ENCODE assay signal across 1 cellular context in the genomic region with DNA sequence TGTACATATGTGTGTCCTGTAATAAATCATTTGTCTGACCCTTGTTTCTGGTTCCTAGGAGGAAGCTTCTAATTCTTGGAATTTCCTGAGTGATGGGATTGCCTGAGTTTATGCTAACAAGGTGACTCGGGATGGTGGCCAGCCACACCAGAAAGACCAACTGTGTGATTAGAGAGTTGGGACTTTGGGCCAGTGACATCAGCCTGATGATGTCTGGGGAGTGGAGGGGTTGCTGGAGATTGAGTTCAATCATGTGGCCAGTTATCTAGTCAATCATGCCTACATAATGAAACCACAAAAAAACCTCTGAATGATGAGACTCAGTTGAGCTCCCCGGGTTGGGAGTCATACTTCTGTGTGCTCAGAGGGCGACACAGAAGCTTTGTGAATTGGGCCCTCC.
TF ChIP-seq lines count a peak whose summit lies in the region.

No MANE protein-coding gene starts in this region.

TF ChIP-seq in K562, 482 proteins besides CTCF, POLR2A, EP300 and RAD21:
- TF ChIP-seq JUN (IDR thresholded peaks at IDR 0.05; ENCODE audit: borderline replicate concordance, low read depth, low read length) (peak; percentile 10; the same call in 1 of the 2 replicates), JUN (CRISPR knock-in tag; IDR thresholded peaks at IDR 0.05; ENCODE audit: borderline replicate concordance) (no peak), CTBP1 (IDR thresholded peaks at IDR 0.05; ENCODE audit: borderline replicate concordance) (peak; percentile 47; the same call in 1 of the 2 replicates), ZNF311 (CRISPR knock-in tag; IDR thresholded peaks at IDR 0.05) (no peak), EWSR1 (IDR thresholded peaks at IDR 0.05; ENCODE audit: borderline replicate concordance, low read depth, partially characterized antibody) (no peak), ATF7 (IDR thresholded peaks at IDR 0.05) (peak; percentile 54; the same call in 1 of the 2 replicates), JUND (IDR thresholded peaks at IDR 0.05; ENCODE audit: borderline replicate concordance, low read depth, low read length) (peak; percentile 33; the same call in 1 of the 2 replicates), JUND (tag; IDR thresholded peaks at IDR 0.05; ENCODE audit: borderline replicate concordance, low read depth, low read length) (peak; percentile 23; the same call in 1 of the 3 replicates), ZNF766 (CRISPR knock-in tag; conservative IDR thresholded peaks at IDR 0.05) (peak; percentile 94), HMG20B (CRISPR knock-in tag; IDR thresholded peaks at IDR 0.05) (no peak), ZNF785 (CRISPR knock-in tag; IDR thresholded peaks at IDR 0.05) (no peak), RCOR1 (IDR thresholded peaks at IDR 0.05; ENCODE audit: borderline replicate concordance in 1 of 2, low read depth in 2 of 2, low read length in 2 of 2) (peak in 1 of 2 experiments; percentile 41; a peak in 1 of 4 replicates), CREM (IDR thresholded peaks at IDR 0.05; ENCODE audit: low read depth) (0 out of 2 replicates have a peak, but pooled peaks have one; percentile 16), MEIS2 (IDR thresholded peaks at IDR 0.05; ENCODE audit: partially characterized antibody) (peak; percentile 79), ILF3 (IDR thresholded peaks at IDR 0.05; ENCODE audit: borderline replicate concordance) (no peak), MED1 (CRISPR knock-in tag; IDR thresholded peaks at IDR 0.05; ENCODE audit: borderline replicate concordance) (no peak), NFIX (CRISPR knock-in tag; IDR thresholded peaks at IDR 0.05; ENCODE audit: low read depth) (no peak), RAD51 (IDR thresholded peaks at IDR 0.05; ENCODE audit: borderline replicate concordance, low read depth) (peak; percentile 70), ATF1 (CRISPR knock-in tag; IDR thresholded peaks at IDR 0.05) (no peak), ATF1 (tag; IDR thresholded peaks at IDR 0.05) (0 out of 2 replicates have a peak, but pooled peaks have one; percentile 9), CREBBP (IDR thresholded peaks at IDR 0.05; ENCODE audit: low read depth, low read length) (no peak)
- TF ChIP-seq, protein P1, sequence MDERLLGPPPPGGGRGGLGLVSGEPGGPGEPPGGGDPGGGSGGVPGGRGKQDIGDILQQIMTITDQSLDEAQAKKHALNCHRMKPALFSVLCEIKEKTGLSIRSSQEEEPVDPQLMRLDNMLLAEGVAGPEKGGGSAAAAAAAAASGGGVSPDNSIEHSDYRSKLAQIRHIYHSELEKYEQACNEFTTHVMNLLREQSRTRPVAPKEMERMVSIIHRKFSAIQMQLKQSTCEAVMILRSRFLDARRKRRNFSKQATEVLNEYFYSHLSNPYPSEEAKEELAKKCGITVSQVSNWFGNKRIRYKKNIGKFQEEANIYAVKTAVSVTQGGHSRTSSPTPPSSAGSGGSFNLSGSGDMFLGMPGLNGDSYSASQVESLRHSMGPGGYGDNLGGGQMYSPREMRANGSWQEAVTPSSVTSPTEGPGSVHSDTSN (CRISPR knock-in tag; IDR thresholded peaks at IDR 0.05; ENCODE audit: low read depth) = no peak
- TF ChIP-seq, protein P1 (tag; conservative IDR thresholded peaks at IDR 0.05; ENCODE audit: low read depth) = peak; percentile 29; the same call in 1 of the 2 replicates
- TF ChIP-seq, protein P2, sequence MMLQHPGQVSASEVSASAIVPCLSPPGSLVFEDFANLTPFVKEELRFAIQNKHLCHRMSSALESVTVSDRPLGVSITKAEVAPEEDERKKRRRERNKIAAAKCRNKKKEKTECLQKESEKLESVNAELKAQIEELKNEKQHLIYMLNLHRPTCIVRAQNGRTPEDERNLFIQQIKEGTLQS (IDR thresholded peaks at IDR 0.05) = peak; percentile 63; the same call in 1 of the 2 replicates
- TF ChIP-seq, protein P2 (CRISPR knock-in tag; conservative IDR thresholded peaks at IDR 0.05) = no peak
- TF ChIP-seq, protein P3, sequence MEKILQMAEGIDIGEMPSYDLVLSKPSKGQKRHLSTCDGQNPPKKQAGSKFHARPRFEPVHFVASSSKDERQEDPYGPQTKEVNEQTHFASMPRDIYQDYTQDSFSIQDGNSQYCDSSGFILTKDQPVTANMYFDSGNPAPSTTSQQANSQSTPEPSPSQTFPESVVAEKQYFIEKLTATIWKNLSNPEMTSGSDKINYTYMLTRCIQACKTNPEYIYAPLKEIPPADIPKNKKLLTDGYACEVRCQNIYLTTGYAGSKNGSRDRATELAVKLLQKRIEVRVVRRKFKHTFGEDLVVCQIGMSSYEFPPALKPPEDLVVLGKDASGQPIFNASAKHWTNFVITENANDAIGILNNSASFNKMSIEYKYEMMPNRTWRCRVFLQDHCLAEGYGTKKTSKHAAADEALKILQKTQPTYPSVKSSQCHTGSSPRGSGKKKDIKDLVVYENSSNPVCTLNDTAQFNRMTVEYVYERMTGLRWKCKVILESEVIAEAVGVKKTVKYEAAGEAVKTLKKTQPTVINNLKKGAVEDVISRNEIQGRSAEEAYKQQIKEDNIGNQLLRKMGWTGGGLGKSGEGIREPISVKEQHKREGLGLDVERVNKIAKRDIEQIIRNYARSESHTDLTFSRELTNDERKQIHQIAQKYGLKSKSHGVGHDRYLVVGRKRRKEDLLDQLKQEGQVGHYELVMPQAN (IDR thresholded peaks at IDR 0.05; ENCODE audit: borderline replicate concordance) = no peak
- TF ChIP-seq, protein P4, sequence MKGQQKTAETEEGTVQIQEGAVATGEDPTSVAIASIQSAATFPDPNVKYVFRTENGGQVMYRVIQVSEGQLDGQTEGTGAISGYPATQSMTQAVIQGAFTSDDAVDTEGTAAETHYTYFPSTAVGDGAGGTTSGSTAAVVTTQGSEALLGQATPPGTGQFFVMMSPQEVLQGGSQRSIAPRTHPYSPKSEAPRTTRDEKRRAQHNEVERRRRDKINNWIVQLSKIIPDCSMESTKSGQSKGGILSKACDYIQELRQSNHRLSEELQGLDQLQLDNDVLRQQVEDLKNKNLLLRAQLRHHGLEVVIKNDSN (CRISPR knock-in tag; IDR thresholded peaks at IDR 0.05) = peak; percentile 31; the same call in 1 of the 2 replicates
- TF ChIP-seq, protein P5, sequence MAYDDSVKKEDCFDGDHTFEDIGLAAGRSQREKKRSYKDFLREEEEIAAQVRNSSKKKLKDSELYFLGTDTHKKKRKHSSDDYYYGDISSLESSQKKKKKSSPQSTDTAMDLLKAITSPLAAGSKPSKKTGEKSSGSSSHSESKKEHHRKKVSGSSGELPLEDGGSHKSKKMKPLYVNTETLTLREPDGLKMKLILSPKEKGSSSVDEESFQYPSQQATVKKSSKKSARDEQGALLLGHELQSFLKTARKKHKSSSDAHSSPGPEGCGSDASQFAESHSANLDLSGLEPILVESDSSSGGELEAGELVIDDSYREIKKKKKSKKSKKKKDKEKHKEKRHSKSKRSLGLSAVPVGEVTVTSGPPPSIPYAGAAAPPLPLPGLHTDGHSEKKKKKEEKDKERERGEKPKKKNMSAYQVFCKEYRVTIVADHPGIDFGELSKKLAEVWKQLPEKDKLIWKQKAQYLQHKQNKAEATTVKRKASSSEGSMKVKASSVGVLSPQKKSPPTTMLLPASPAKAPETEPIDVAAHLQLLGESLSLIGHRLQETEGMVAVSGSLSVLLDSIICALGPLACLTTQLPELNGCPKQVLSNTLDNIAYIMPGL (CRISPR knock-in tag; IDR thresholded peaks at IDR 0.05) = no peak
- TF ChIP-seq, protein P6, sequence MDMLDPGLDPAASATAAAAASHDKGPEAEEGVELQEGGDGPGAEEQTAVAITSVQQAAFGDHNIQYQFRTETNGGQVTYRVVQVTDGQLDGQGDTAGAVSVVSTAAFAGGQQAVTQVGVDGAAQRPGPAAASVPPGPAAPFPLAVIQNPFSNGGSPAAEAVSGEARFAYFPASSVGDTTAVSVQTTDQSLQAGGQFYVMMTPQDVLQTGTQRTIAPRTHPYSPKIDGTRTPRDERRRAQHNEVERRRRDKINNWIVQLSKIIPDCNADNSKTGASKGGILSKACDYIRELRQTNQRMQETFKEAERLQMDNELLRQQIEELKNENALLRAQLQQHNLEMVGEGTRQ (CRISPR knock-in tag; IDR thresholded peaks at IDR 0.05) = peak; percentile 54
- TF ChIP-seq, protein P7, sequence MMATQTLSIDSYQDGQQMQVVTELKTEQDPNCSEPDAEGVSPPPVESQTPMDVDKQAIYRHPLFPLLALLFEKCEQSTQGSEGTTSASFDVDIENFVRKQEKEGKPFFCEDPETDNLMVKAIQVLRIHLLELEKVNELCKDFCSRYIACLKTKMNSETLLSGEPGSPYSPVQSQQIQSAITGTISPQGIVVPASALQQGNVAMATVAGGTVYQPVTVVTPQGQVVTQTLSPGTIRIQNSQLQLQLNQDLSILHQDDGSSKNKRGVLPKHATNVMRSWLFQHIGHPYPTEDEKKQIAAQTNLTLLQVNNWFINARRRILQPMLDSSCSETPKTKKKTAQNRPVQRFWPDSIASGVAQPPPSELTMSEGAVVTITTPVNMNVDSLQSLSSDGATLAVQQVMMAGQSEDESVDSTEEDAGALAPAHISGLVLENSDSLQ (IDR thresholded peaks at IDR 0.05) = peak; percentile 64
